In the genomic region with DNA sequence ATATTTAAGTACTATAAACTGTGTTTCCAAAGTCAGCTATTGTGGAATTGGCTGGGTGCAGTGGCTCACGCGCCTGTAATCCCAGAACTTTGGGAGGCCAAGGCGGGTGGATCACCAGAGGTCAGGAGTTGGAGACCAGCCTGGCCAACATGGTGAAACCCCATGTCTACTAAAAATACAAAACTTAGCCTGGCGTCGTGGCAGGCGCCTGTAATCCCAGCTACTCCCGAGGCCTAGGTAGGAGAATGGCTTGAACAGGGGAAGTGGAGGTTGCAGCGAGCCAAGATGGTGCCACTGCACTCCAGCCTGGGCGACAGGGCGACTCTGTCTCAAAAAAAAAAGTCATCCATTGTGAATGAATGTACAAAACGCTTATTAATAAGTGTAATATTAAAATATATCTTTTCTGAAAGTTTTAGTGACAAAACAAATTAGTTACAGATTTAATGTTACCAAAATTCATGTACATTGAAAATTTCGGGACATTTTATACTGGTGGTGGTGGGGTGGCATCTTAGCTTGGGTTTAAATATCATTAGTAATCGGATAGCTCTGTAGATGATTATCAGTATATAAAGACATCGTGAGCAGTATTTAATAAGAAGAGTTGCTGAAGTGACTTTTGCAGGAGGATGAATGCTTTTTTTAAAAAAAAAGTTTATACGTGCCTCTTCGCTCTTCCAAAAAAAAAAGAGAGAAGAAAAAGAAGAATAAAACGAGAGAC, we compare ENCODE assay signal across 1 cellular context.
A peak's percentile ranks its signal among the peaks of the same experiment; 100 is the strongest.
TF ChIP-seq lines count a peak whose summit lies in the region.

No MANE protein-coding gene starts in this region.

TF ChIP-seq in HEK293, 187 proteins besides CTCF, POLR2A, EP300 and RAD21 (continued from another document):
- TF ChIP-seq, protein P1, sequence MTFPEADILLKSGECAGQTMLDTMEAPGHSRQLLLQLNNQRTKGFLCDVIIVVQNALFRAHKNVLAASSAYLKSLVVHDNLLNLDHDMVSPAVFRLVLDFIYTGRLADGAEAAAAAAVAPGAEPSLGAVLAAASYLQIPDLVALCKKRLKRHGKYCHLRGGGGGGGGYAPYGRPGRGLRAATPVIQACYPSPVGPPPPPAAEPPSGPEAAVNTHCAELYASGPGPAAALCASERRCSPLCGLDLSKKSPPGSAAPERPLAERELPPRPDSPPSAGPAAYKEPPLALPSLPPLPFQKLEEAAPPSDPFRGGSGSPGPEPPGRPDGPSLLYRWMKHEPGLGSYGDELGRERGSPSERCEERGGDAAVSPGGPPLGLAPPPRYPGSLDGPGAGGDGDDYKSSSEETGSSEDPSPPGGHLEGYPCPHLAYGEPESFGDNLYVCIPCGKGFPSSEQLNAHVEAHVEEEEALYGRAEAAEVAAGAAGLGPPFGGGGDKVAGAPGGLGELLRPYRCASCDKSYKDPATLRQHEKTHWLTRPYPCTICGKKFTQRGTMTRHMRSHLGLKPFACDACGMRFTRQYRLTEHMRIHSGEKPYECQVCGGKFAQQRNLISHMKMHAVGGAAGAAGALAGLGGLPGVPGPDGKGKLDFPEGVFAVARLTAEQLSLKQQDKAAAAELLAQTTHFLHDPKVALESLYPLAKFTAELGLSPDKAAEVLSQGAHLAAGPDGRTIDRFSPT (tag by site-specific recombination; IDR thresholded peaks at IDR 0.05), result 0 out of 2 replicates have a peak, but pooled peaks have one; percentile 19
- TF ChIP-seq ZNF416 (tag by site-specific recombination; IDR thresholded peaks at IDR 0.05), result no peak
TF ChIP-seq in HEK293: peak in this region for 5.
